ENCODE assay signal across 8 cellular contexts in genomic region chr17:40551091-40551873, GRCh38. TPM values are rescaled to one million over a fixed set of nuclear protein-coding genes. Genes with fewer than 3 reads are reported as not detected.
A peak's percentile ranks its signal among the peaks of the same experiment; 100 is the strongest.
DNase-seq lines count a peak whose midpoint lies in the region; ATAC-seq lines count a peak whose summit lies in the region.

No MANE protein-coding gene starts in this region.

- peak overlapping the region; percentile 76 for H3K27ac ChIP-seq in right cardiac atrium (ENCODE audit: low read length)

- no peak for ATAC-seq in activated T-helper 17 cell treated with anti-CD3 and anti-CD28 coated beads, Interleukin-2, amount 50 U/mL, for 72 hours (replicated peaks)
- ATAC-seq in right cardiac atrium, result peak; percentile 55 to 77
- ATAC-seq in stimulated activated naive CD8-positive, alpha-beta T cell treated with anti-CD3 and anti-CD28 coated beads, Interleukin-15, amount 100 ng/mL, for 72 hours, result no peak
- ATAC-seq in GM21529 (IDR thresholded peaks at IDR 0.05; ENCODE audit: unreplicated experiment), result no peak
- no peak for ATAC-seq in HG03095 (IDR thresholded peaks at IDR 0.05; ENCODE audit: unreplicated experiment)
- no peak for ATAC-seq in GM21447 (IDR thresholded peaks at IDR 0.05; ENCODE audit: unreplicated experiment)

- peaks cover 58% of the 10 kb centered on the region for H3K4me1 ChIP-seq in right cardiac atrium (ENCODE audit: control insufficient read depth, insufficient read depth, low read length)

- H3K4me3 Mint-ChIP-seq in activated T-helper 17 cell treated with anti-CD3 and anti-CD28 coated beads, Interleukin-2, amount 50 U/mL, for 72 hours, result peak overlapping the region; percentile 74
- peak overlapping the region in 1 of 2 donors; percentile 32 for H3K4me3 Mint-ChIP-seq in stimulated activated naive CD8-positive, alpha-beta T cell treated with anti-CD3 and anti-CD28 coated beads, Interleukin-15, amount 100 ng/mL, for 72 hours
- H3K4me3 Mint-ChIP-seq in immature natural killer cell, result no peak overlapping the region

- peaks cover 79% of the 10 kb centered on the region for H3K4me1 Mint-ChIP-seq in activated T-helper 17 cell treated with anti-CD3 and anti-CD28 coated beads, Interleukin-2, amount 50 U/mL, for 72 hours
- peaks cover 100% of the 10 kb centered on the region for H3K4me1 Mint-ChIP-seq in stimulated activated naive CD8-positive, alpha-beta T cell treated with anti-CD3 and anti-CD28 coated beads, Interleukin-15, amount 100 ng/mL, for 72 hours
- peaks cover 30 to 85% of the 10 kb centered on the region in 2 donors for H3K4me1 Mint-ChIP-seq in immature natural killer cell

- H3K27ac Mint-ChIP-seq in activated T-helper 17 cell treated with anti-CD3 and anti-CD28 coated beads, Interleukin-2, amount 50 U/mL, for 72 hours, result peak overlapping the region; percentile 88
- peak overlapping the region; percentile 35 to 97 for H3K27ac Mint-ChIP-seq in stimulated activated naive CD8-positive, alpha-beta T cell treated with anti-CD3 and anti-CD28 coated beads, Interleukin-15, amount 100 ng/mL, for 72 hours
- peak overlapping the region in 1 of 6 donors; percentile 30 for H3K27ac Mint-ChIP-seq in immature natural killer cell

- WGBS in right cardiac atrium, result 66% methylated on average over 6 of the region's 6 CpGs

- H3K4me3 ChIP-seq in right cardiac atrium (ENCODE audit: low read length), result no peak overlapping the region

- intact Hi-C loops in right cardiac atrium (cut with DNase I), result no loop called here

- no peaks in the 10 kb centered on the region for H3K27me3 Mint-ChIP-seq in activated T-helper 17 cell treated with anti-CD3 and anti-CD28 coated beads, Interleukin-2, amount 50 U/mL, for 72 hours
- H3K27me3 Mint-ChIP-seq in stimulated activated naive CD8-positive, alpha-beta T cell treated with anti-CD3 and anti-CD28 coated beads, Interleukin-15, amount 100 ng/mL, for 72 hours, result no peaks in the 10 kb centered on the region
- H3K27me3 Mint-ChIP-seq in immature natural killer cell (ENCODE audit: low read depth in 3 of 3), result peaks cover 4 to 9% (median 6%) of the 10 kb centered on the region in 3 donors

- H3K9me3 ChIP-seq in right cardiac atrium (ENCODE audit: control insufficient read depth, low read length), result no peaks in the 10 kb centered on the region

- H3K27me3 ChIP-seq in right cardiac atrium (ENCODE audit: control insufficient read depth, insufficient read depth), result no peaks in the 10 kb centered on the region

- DNase-seq in HuH-7 (ENCODE audit: low spot score) (peak; percentile 65), right cardiac atrium (peak; percentile 89 to 93 (median 89)), immature natural killer cell (no peak)
- peak in 1 of 2 donors; percentile 43 for DNase-seq in stimulated activated naive CD8-positive, alpha-beta T cell treated with anti-CD3 and anti-CD28 coated beads, Interleukin-15, amount 100 ng/mL, for 72 hours

- peaks cover 66% of the 10 kb centered on the region for H3K36me3 Mint-ChIP-seq in activated T-helper 17 cell treated with anti-CD3 and anti-CD28 coated beads, Interleukin-2, amount 50 U/mL, for 72 hours (ENCODE audit: low read depth)
- peaks cover 0 to 3% (median 0%) of the 10 kb centered on the region in 3 donors for H3K36me3 Mint-ChIP-seq in immature natural killer cell

- H3K9me3 Mint-ChIP-seq in activated T-helper 17 cell treated with anti-CD3 and anti-CD28 coated beads, Interleukin-2, amount 50 U/mL, for 72 hours, result no peaks in the 10 kb centered on the region
- H3K9me3 Mint-ChIP-seq in stimulated activated naive CD8-positive, alpha-beta T cell treated with anti-CD3 and anti-CD28 coated beads, Interleukin-15, amount 100 ng/mL, for 72 hours, result no peaks in the 10 kb centered on the region
- H3K9me3 Mint-ChIP-seq in immature natural killer cell, result no peaks in the 10 kb centered on the region

RNA-seq across cellular contexts. Expression of gene CCR7, which starts 14.0 kb away (rescaled TPM):
- 100 to 1,000 TPM; 140 to 304 TPM for total RNA-seq in activated T-helper 17 cell treated with anti-CD3 and anti-CD28 coated beads, Interleukin-2, amount 50 U/mL, for 72 hours
- total RNA-seq in right cardiac atrium, result under 1 TPM in 2 of 4 donors, not detected in 2; 0.19 to 0.20 TPM
- polyA plus RNA-seq in right cardiac atrium, result 0.11 TPM
- 10 to 100 TPM; 29.6 to 50.9 (median 43.2) TPM for polyA plus RNA-seq in immature natural killer cell

RNA-seq across cellular contexts. Expression of gene TNS4, which starts 49.9 kb away (rescaled TPM):
- 10 to 100 TPM in 1 of 2 donors, 1 to 10 TPM in 1; 8.8 to 19.8 TPM for total RNA-seq in activated T-helper 17 cell treated with anti-CD3 and anti-CD28 coated beads, Interleukin-2, amount 50 U/mL, for 72 hours
- under 1 TPM in 1 of 4 donors, not detected in 3; 0.14 TPM for total RNA-seq in right cardiac atrium
- polyA plus RNA-seq in right cardiac atrium (not detected), immature natural killer cell (under 1 TPM in 1 of 3 donors, not detected in 2; 0.12 TPM)

Comparison
In these comparisons a context has a peak if more than half of its experiments do, and no peak if none do; other contexts are left out.
1. DNase-seq: peak in HuH-7 (single experiment) and right cardiac atrium (3 of 3); none in immature natural killer cell (0 of 3).
2. ATAC-seq: peak in right cardiac atrium (2 of 2); none in activated T-helper 17 cell treated with anti-CD3 and anti-CD28 coated beads, Interleukin-2, amount 50 U/mL, for 72 hours (single experiment), stimulated activated naive CD8-positive, alpha-beta T cell treated with anti-CD3 and anti-CD28 coated beads, Interleukin-15, amount 100 ng/mL, for 72 hours (single experiment), GM21529 (single experiment), HG03095 (single experiment) and GM21447 (single experiment).
3. RNA of gene CCR7, which starts 14.0 kb away (total RNA-seq): 140 to 304 TPM in activated T-helper 17 cell treated with anti-CD3 and anti-CD28 coated beads, Interleukin-2, amount 50 U/mL, for 72 hours; 0.19 to 0.20 TPM in right cardiac atrium; every median in the first group is over 100 times any median in the second.
4. RNA of gene TNS4, which starts 49.9 kb away (total RNA-seq): 8.8 to 19.8 TPM in activated T-helper 17 cell treated with anti-CD3 and anti-CD28 coated beads, Interleukin-2, amount 50 U/mL, for 72 hours; 0.14 TPM in right cardiac atrium; every median in the first group is over 4 times any median in the second.